ENCODE assay signal across 17 cellular contexts in genomic region chr16:66057056-66057455, GRCh38.
"Had no signal": no experiment of that assay in that cellular context is flagged by ENCODE, and none has a peak within 500 bp of the region (broad histone marks: within the 10 kb centered on the region; RNA-seq: fewer than 3 reads in every experiment).

No MANE protein-coding gene starts in this region.

- DNase-seq: activated CD4-positive, alpha-beta T cell treated with anti-CD3 and anti-CD28 coated beads, Interleukin-2, amount 10 ng/mL, durations not matched to agents 7 days and 5 days; activated CD4-positive, CD25-positive, alpha-beta regulatory T cell treated with anti-CD3 and anti-CD28 coated beads, Interleukin-2, amount 50 U/mL, for 72 hours; activated CD8-positive, alpha-beta memory T cell treated with anti-CD3 and anti-CD28 coated beads, Interleukin-2, amount 10 ng/mL, durations not matched to agents 7 days and 5 days; activated CD8-positive, alpha-beta T cell treated with anti-CD3 and anti-CD28 coated beads for 36 hours; cerebellar nuclear complex; erythroblast; heart right ventricle; left colon; lower lobe of right lung; natural killer cell; stimulated activated CD4-positive, alpha-beta T cell treated with anti-CD3 and anti-CD28 coated beads, Interleukin-4, amount 100 ng/mL, for 1 hour; stimulated activated naive CD4-positive, alpha-beta T cell; T-cell; upper lobe of right lung had no signal

- H3K27ac ChIP-seq: heart right ventricle, thoracic aorta, upper lobe of right lung, VCaP had no signal

- FAIRE-seq: keratinocyte had no signal

- H3K9me3 ChIP-seq: heart right ventricle, lower lobe of right lung, thoracic aorta, upper lobe of right lung had no signal

- H3K36me3 ChIP-seq: heart right ventricle, lower lobe of right lung, thoracic aorta, upper lobe of right lung had no signal

- H3K4me3 ChIP-seq: heart right ventricle, lower lobe of right lung, thoracic aorta, upper lobe of right lung had no signal

- H3K4me1 ChIP-seq: heart right ventricle, lower lobe of right lung, upper lobe of right lung had no signal

- H3K27me3 ChIP-seq: upper lobe of right lung had no signal
